19 cellular contexts compared by ENCODE assay signal in the genomic region with DNA sequence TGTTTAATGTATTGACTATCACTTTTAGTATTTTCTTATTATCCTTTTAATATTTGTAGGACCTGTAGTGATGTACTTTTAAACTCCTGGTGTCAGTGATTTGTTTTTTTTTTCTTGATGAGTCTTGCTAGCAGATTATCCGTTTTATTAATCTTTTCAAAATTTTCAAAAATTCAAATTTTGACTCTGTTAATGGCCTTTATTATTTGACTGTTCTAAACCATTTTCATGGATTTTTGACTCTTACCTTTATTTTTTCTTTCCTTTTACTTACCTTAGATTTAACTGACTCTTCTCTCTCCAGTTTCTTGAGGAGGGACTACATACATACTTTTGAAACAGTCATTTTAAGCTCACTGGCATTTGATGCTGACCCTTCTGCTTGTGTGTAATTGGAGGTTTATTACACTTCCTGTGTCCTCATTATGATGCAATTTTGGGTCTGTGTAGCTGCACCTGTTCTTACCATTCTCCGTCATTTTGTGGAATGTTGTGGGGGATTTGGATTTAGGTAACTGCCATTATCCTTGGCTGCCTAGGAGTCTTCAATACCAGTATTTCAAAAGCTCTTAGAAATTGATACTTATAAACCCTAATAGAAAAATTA. TPM values are rescaled to one million over a fixed set of nuclear protein-coding genes. Genes with fewer than 3 reads are reported as not detected.
A peak's percentile ranks its signal among the peaks of the same experiment; 100 is the strongest.
DNase-seq lines count a peak whose midpoint lies in the region; ATAC-seq and TF ChIP-seq lines count a peak whose summit lies in the region.
"Had no signal": no experiment of that assay in that cellular context is flagged by ENCODE, and none has a peak within 500 bp of the region (broad histone marks: within the 10 kb centered on the region; RNA-seq: fewer than 3 reads in every experiment).

No MANE protein-coding gene starts in this region.

- H4K20me1 ChIP-seq in hepatocyte (ENCODE audit: insufficient read depth, poor library complexity, severe bottlenecking): no peaks in the 10 kb centered on the region

- no peaks in the 10 kb centered on the region for H3K36me3 ChIP-seq in hepatocyte (replicated peaks; ENCODE audit: insufficient read depth, low read depth)
- H3K36me3 ChIP-seq: heart right ventricle, neutrophil, Peyer's patch had no signal

- H3K27ac ChIP-seq in hepatocyte: no peak overlapping the region
- H3K27ac ChIP-seq: heart right ventricle, neutrophil, Peyer's patch, testis had no signal

- peaks cover 3% of the 10 kb centered on the region for H3K36me3 Mint-ChIP-seq in activated naive CD4-positive, alpha-beta T cell treated with anti-CD3 and anti-CD28 coated beads, Interleukin-2, amount 50 U/mL, for 24 hours
- peaks cover 63% of the 10 kb centered on the region for H3K36me3 Mint-ChIP-seq in activated T-helper 2 cell treated with anti-CD3 and anti-CD28 coated beads, Interferon-gamma antibody, Interleukin-2, Interleukin-4, amounts not matched to agents 10 μg/mL and 5 μg/mL and 100 μg/mL, durations not matched to agents 14 hours and 24 hours and 36 hours (ENCODE audit: low read depth)
- H3K36me3 Mint-ChIP-seq: CD14-positive monocyte had no signal

- ATAC-seq in GM21447 (IDR thresholded peaks at IDR 0.05; ENCODE audit: unreplicated experiment): no peak
- ATAC-seq in GM21367 (IDR thresholded peaks at IDR 0.05; ENCODE audit: unreplicated experiment): no peak
- no peak for ATAC-seq in GM18861 (IDR thresholded peaks at IDR 0.05; ENCODE audit: unreplicated experiment)
- ATAC-seq: HCT116, heart right ventricle had no signal

- H3K27me3 ChIP-seq in hepatocyte: no peaks in the 10 kb centered on the region
- H3K27me3 ChIP-seq: neutrophil, Peyer's patch, testis had no signal

- peaks cover 27% of the 10 kb centered on the region for H3K4me1 ChIP-seq in hepatocyte (ENCODE audit: insufficient read depth)
- H3K4me1 ChIP-seq: Peyer's patch, testis had no signal

- H3K4me2 ChIP-seq in hepatocyte: no peak overlapping the region

- no peak for DNase-seq in activated naive CD4-positive, alpha-beta T cell treated with Interleukin-2 at 50 U/mL for 16 hours
- DNase-seq in NCI-H774 (lab: John Stamatoyannopoulos, UW) (peak; percentile 30), hepatocyte (ENCODE audit: low spot score) (no peak)
- no peak for DNase-seq in activated T-helper 2 cell treated with anti-CD3 and anti-CD28 coated beads, Interferon-gamma antibody, Interleukin-2, Interleukin-4, amounts not matched to agents 10 μg/mL and 5 μg/mL and 100 μg/mL, durations not matched to agents 14 hours and 24 hours and 36 hours (ENCODE audit: low spot score)
- DNase-seq: ACHN; activated CD4-positive, alpha-beta T cell treated with anti-CD3 and anti-CD28 coated beads for 4 hours; activated naive CD4-positive, alpha-beta T cell treated with anti-CD3 and anti-CD28 coated beads for 36 hours; heart right ventricle; NCI-H526 treated with DMSO at 0.1 percent for 48 hours; Peyer's patch; testis had no signal

- H3K9me2 ChIP-seq in hepatocyte (replicated peaks; ENCODE audit: insufficient read depth): no peaks in the 10 kb centered on the region

- WGBS in hepatocyte (ENCODE audit: low lambda C conversion rate, missing lambda C conversion rate): 95% methylated on average over 2 of the region's 2 CpGs

- H3K4me3 Mint-ChIP-seq in activated naive CD4-positive, alpha-beta T cell treated with anti-CD3 and anti-CD28 coated beads, Interleukin-2, amount 50 U/mL, for 24 hours: no peak overlapping the region
- H3K4me3 Mint-ChIP-seq in activated T-helper 2 cell treated with anti-CD3 and anti-CD28 coated beads, Interferon-gamma antibody, Interleukin-2, Interleukin-4, amounts not matched to agents 10 μg/mL and 5 μg/mL and 100 μg/mL, durations not matched to agents 14 hours and 24 hours and 36 hours (ENCODE audit: low read depth): no peak overlapping the region
- H3K4me3 Mint-ChIP-seq: activated naive CD4-positive, alpha-beta T cell treated with anti-CD3 and anti-CD28 coated beads for 36 hours; CD14-positive monocyte had no signal

- TF ChIP-seq CTCF in hepatocyte (IDR thresholded peaks at IDR 0.05; ENCODE audit: poor library complexity): no peak

- H3K9me3 ChIP-seq in hepatocyte (ENCODE audit: low read depth): no peaks in the 10 kb centered on the region
- H3K9me3 ChIP-seq: heart right ventricle, neutrophil, Peyer's patch, testis had no signal

- H3K4me1 Mint-ChIP-seq in activated naive CD4-positive, alpha-beta T cell treated with anti-CD3 and anti-CD28 coated beads, Interleukin-2, amount 50 U/mL, for 24 hours: peaks cover 17% of the 10 kb centered on the region
- peaks cover 33% of the 10 kb centered on the region for H3K4me1 Mint-ChIP-seq in activated T-helper 2 cell treated with anti-CD3 and anti-CD28 coated beads, Interferon-gamma antibody, Interleukin-2, Interleukin-4, amounts not matched to agents 10 μg/mL and 5 μg/mL and 100 μg/mL, durations not matched to agents 14 hours and 24 hours and 36 hours (ENCODE audit: low read depth)
- H3K4me1 Mint-ChIP-seq: CD14-positive monocyte had no signal

- intact Hi-C loops in activated T-helper 2 cell treated with anti-CD3 and anti-CD28 coated beads, Interferon-gamma antibody, Interleukin-2, Interleukin-4, amounts not matched to agents 10 μg/mL and 5 μg/mL and 100 μg/mL, durations not matched to agents 14 hours and 24 hours and 36 hours (cut with micrococcal nuclease): loop anchor here (2.0 to 5.0 kb wide), 2 partner anchors 34 to 78 kb away; no protein-coding TSS in a partner anchor

- H3K27me3 Mint-ChIP-seq in activated naive CD4-positive, alpha-beta T cell treated with anti-CD3 and anti-CD28 coated beads, Interleukin-2, amount 50 U/mL, for 24 hours: no peaks in the 10 kb centered on the region
- no peaks in the 10 kb centered on the region for H3K27me3 Mint-ChIP-seq in activated T-helper 2 cell treated with anti-CD3 and anti-CD28 coated beads, Interferon-gamma antibody, Interleukin-2, Interleukin-4, amounts not matched to agents 10 μg/mL and 5 μg/mL and 100 μg/mL, durations not matched to agents 14 hours and 24 hours and 36 hours (ENCODE audit: low read depth)

- peak overlapping the region; percentile 70 for H3K27ac Mint-ChIP-seq in activated naive CD4-positive, alpha-beta T cell treated with anti-CD3 and anti-CD28 coated beads, Interleukin-2, amount 50 U/mL, for 24 hours
- H3K27ac Mint-ChIP-seq in activated T-helper 2 cell treated with anti-CD3 and anti-CD28 coated beads, Interferon-gamma antibody, Interleukin-2, Interleukin-4, amounts not matched to agents 10 μg/mL and 5 μg/mL and 100 μg/mL, durations not matched to agents 14 hours and 24 hours and 36 hours: peak overlapping the region; percentile 50
- H3K27ac Mint-ChIP-seq: activated naive CD4-positive, alpha-beta T cell treated with anti-CD3 and anti-CD28 coated beads for 36 hours; CD14-positive monocyte had no signal

- H3K79me2 ChIP-seq in hepatocyte: no peaks in the 10 kb centered on the region

- H3K9me3 Mint-ChIP-seq in activated naive CD4-positive, alpha-beta T cell treated with anti-CD3 and anti-CD28 coated beads, Interleukin-2, amount 50 U/mL, for 24 hours: no peaks in the 10 kb centered on the region
- no peaks in the 10 kb centered on the region for H3K9me3 Mint-ChIP-seq in activated T-helper 2 cell treated with anti-CD3 and anti-CD28 coated beads, Interferon-gamma antibody, Interleukin-2, Interleukin-4, amounts not matched to agents 10 μg/mL and 5 μg/mL and 100 μg/mL, durations not matched to agents 14 hours and 24 hours and 36 hours
- H3K9me3 Mint-ChIP-seq: activated naive CD4-positive, alpha-beta T cell treated with anti-CD3 and anti-CD28 coated beads for 36 hours; CD14-positive monocyte had no signal

- H3K4me3 ChIP-seq in hepatocyte: no peak overlapping the region
- H3K4me3 ChIP-seq: heart right ventricle, lung, Peyer's patch, testis had no signal

- no peak overlapping the region for H2AFZ ChIP-seq in hepatocyte

RNA-seq across cellular contexts. Expression of gene EXOC3, which starts 32.0 kb away (rescaled TPM):
- 62.3 and 66.4 TPM in 2 replicates for total RNA-seq in activated T-helper 2 cell treated with anti-CD3 and anti-CD28 coated beads, Interferon-gamma antibody, Interleukin-2, Interleukin-4, amounts not matched to agents 10 μg/mL and 5 μg/mL and 100 μg/mL, durations not matched to agents 14 hours and 24 hours and 36 hours
- total RNA-seq in hepatocyte: 30.9 and 38.3 TPM in 2 replicates
- polyA plus RNA-seq in hepatocyte: 36.1 and 45.3 TPM in 2 replicates
